In genomic region chr11:130531061-130531460, GRCh38 we compare ENCODE assay signal across 1 cellular context.
TF ChIP-seq lines count a peak whose summit lies in the region.

No MANE protein-coding gene starts in this region.

TF ChIP-seq in GM23338, 12 proteins besides CTCF, POLR2A, EP300 and RAD21 (continued from another document):
- TF ChIP-seq ZNF462 (CRISPR knock-in tag; IDR thresholded peaks at IDR 0.05) (no peak), REST (IDR thresholded peaks at IDR 0.05; ENCODE audit: unreplicated experiment) (no peak), POLR2AphosphoS5 (IDR thresholded peaks at IDR 0.05; ENCODE audit: low read depth) (no peak), ZNF331 (CRISPR knock-in tag; IDR thresholded peaks at IDR 0.05; ENCODE audit: low read depth) (no peak), STAT1 (IDR thresholded peaks at IDR 0.05; ENCODE audit: unreplicated experiment) (no peak), CREB1 (CRISPR knock-in tag; IDR thresholded peaks at IDR 0.05; ENCODE audit: low read depth) (no peak), EZH2phosphoT487 (IDR thresholded peaks at IDR 0.05; ENCODE audit: unreplicated experiment) (no peak)
TF ChIP-seq in GM23338: peak in this region for 0.
